ENCODE assay signal across 16 cellular contexts in the genomic region with DNA sequence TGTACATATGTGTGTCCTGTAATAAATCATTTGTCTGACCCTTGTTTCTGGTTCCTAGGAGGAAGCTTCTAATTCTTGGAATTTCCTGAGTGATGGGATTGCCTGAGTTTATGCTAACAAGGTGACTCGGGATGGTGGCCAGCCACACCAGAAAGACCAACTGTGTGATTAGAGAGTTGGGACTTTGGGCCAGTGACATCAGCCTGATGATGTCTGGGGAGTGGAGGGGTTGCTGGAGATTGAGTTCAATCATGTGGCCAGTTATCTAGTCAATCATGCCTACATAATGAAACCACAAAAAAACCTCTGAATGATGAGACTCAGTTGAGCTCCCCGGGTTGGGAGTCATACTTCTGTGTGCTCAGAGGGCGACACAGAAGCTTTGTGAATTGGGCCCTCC. TPM values are rescaled to one million over a fixed set of nuclear protein-coding genes. Genes with fewer than 3 reads are reported as not detected.
DNase-seq lines count a peak whose midpoint lies in the region; FAIRE-seq lines count a peak whose summit lies in the region.
"Had no signal": no experiment of that assay in that cellular context is flagged by ENCODE, and none has a peak within 500 bp of the region (broad histone marks: within the 10 kb centered on the region; RNA-seq: fewer than 3 reads in every experiment).

No MANE protein-coding gene starts in this region.

- H3K36me3 Mint-ChIP-seq in activated naive CD8-positive, alpha-beta T cell treated with anti-CD3 and anti-CD28 coated beads for 36 hours: peaks cover 26% of the 10 kb centered on the region

- FAIRE-seq in HTR-8/SVneo (lab: Jason Lieb, UNC): peak; percentile 51

- peaks cover 25% of the 10 kb centered on the region for H3K9me3 Mint-ChIP-seq in activated naive CD8-positive, alpha-beta T cell treated with anti-CD3 and anti-CD28 coated beads for 36 hours

- no peak overlapping the region for H3K4me3 Mint-ChIP-seq in activated naive CD8-positive, alpha-beta T cell treated with anti-CD3 and anti-CD28 coated beads for 36 hours
- H3K4me3 Mint-ChIP-seq: activated T-helper 1 cell treated with anti-CD3 and anti-CD28 coated beads, Interleukin-12 subunit alpha, Interleukin-12 subunit beta, Interleukin-2, Interleukin-4 antibody, amounts not matched to agents 30 ng/mL and 10 ng/mL and 1 ng/mL, durations not matched to agents 14 hours and 24 hours and 36 hours had no signal

- no peaks in the 10 kb centered on the region for H3K27me3 Mint-ChIP-seq in activated naive CD8-positive, alpha-beta T cell treated with anti-CD3 and anti-CD28 coated beads for 36 hours

- DNase-seq in activated T-cell treated with anti-CD3 and anti-CD28 coated beads for 24 hours (ENCODE audit: low read depth) (peak; percentile 18), HTR-8/SVneo (ENCODE audit: insufficient read length, low spot score) (no peak), SIG-M5 treated with dmso at 0.1 percent for 504 hours (lab: John Stamatoyannopoulos, UW; ENCODE audit: unreplicated experiment) (no peak), NCI-H2171 treated with DMSO at 0.1 percent for 48 hours (lab: John Stamatoyannopoulos, UW) (no peak), SHP77 treated with DMSO at 0.1 percent for 48 hours (lab: John Stamatoyannopoulos, UW) (no peak)
- no peak for DNase-seq in activated T-cell treated with anti-CD3 and anti-CD28 coated beads, Interleukin-2, amount 50 U/mL, for 1 hour
- DNase-seq in activated naive CD8-positive, alpha-beta T cell treated with anti-CD3 and anti-CD28 coated beads for 36 hours: peak; percentile 19
- DNase-seq in stimulated activated CD8-positive, alpha-beta memory T cell treated with anti-CD3 and anti-CD28 coated beads, Interleukin-4, amount 100 ng/mL, for 48 hours: peak; percentile 58
- DNase-seq: ACHN, cerebellar nuclear complex, DMS79 treated with DMSO at 0.1 percent for 48 hours, hippocampal formation, NCI-H1092 treated with DMSO at 0.1 percent for 48 hours, NCI-H524, uterus had no signal

- H3K4me1 Mint-ChIP-seq in activated naive CD8-positive, alpha-beta T cell treated with anti-CD3 and anti-CD28 coated beads for 36 hours: peaks cover 81% of the 10 kb centered on the region

- H3K27ac Mint-ChIP-seq in activated naive CD8-positive, alpha-beta T cell treated with anti-CD3 and anti-CD28 coated beads for 36 hours: peak overlapping the region; percentile 87

RNA-seq across cellular contexts. Expression of a gene that starts 23.5 kb away (rescaled TPM):
- total RNA-seq in activated naive CD8-positive, alpha-beta T cell treated with anti-CD3 and anti-CD28 coated beads for 36 hours: 100 to 1,000 TPM; 108 to 111 TPM

Comparison
In these comparisons a context has a peak if more than half of its experiments do, and no peak if none do; other contexts are left out.
1. DNase-seq: peak in activated T-cell treated with anti-CD3 and anti-CD28 coated beads for 24 hours (single experiment), activated naive CD8-positive, alpha-beta T cell treated with anti-CD3 and anti-CD28 coated beads for 36 hours (single experiment) and stimulated activated CD8-positive, alpha-beta memory T cell treated with anti-CD3 and anti-CD28 coated beads, Interleukin-4, amount 100 ng/mL, for 48 hours (single experiment); none in activated T-cell treated with anti-CD3 and anti-CD28 coated beads, Interleukin-2, amount 50 U/mL, for 1 hour (single experiment), HTR-8/SVneo (single experiment), SIG-M5 treated with dmso at 0.1 percent for 504 hours (single experiment), NCI-H2171 treated with DMSO at 0.1 percent for 48 hours (single experiment) and SHP77 treated with DMSO at 0.1 percent for 48 hours (single experiment).